In genomic region chr19:20167020-20167644, GRCh38 we compare ENCODE assay signal across 8 cellular contexts.
DNase-seq lines count a peak whose midpoint lies in the region; ATAC-seq and FAIRE-seq lines count a peak whose summit lies in the region.

Gene ZNF486 (plus strand): TSS chr19:20167214. CDS start chr19:20167331, 117 bp downstream.

- DNase-seq in CD1c-positive myeloid dendritic cell (ENCODE audit: extremely low spot score) (peak; percentile 96), KG1 (lab: John Stamatoyannopoulos, UW) (peak; percentile 93), cerebellar cortex (ENCODE audit: low spot score) (peak; percentile 95), smooth muscle cell of the brain vasculature (ENCODE audit: low read depth, low spot score) (peak; percentile 91), UCSD-AML1 (lab: John Stamatoyannopoulos, UW; ENCODE audit: unreplicated experiment) (no peak)
- peak; percentile 77 for DNase-seq in activated CD4-positive, CD25-positive, alpha-beta regulatory T cell treated with anti-CD3 and anti-CD28 coated beads, Interleukin-2, amount 50 U/mL, for 16 hours (ENCODE audit: low read depth, low spot score)

- FAIRE-seq in islet of Langerhans (lab: Jason Lieb, UNC), result peak; percentile 84

- ATAC-seq in GM21390 (IDR thresholded peaks at IDR 0.05; ENCODE audit: unreplicated experiment), result peak; percentile 90
